Comparison of ENCODE assay signal across 21 cellular contexts in the genomic region with DNA sequence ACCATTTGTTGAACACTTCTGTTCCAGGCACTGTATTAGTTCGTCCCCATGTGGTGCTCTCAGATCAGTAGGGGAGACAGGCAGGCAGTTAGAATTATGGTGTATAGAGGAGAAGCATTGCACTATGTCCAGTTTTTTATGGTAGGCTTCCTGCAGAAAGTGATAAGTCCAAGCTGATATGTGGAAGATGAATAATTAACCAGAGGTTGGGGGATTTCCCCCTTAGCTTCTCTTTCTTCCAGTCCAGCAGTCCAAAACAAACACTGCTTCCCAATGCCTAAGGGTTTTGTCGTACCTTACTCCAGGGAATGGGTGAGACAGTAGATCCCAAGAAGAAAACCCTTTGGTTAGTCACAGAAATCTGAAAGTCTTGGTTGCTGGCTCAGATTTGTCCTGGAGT.
"Had no signal": no experiment of that assay in that cellular context is flagged by ENCODE, and none has a peak within 500 bp of the region (broad histone marks: within the 10 kb centered on the region; RNA-seq: fewer than 3 reads in every experiment).

No MANE protein-coding gene starts in this region.

- FAIRE-seq: frontal cortex, islet of Langerhans had no signal

- H3K27me3 Mint-ChIP-seq: activated CD4-positive, alpha-beta memory T cell treated with anti-CD3 and anti-CD28 coated beads, Interleukin-2, amount 10 ng/mL, durations not matched to agents 7 days and 5 days; activated CD4-positive, alpha-beta T cell treated with anti-CD3 and anti-CD28 coated beads, Interleukin-2, amount 10 ng/mL, durations not matched to agents 24 days and 14 days; naive thymus-derived CD8-positive, alpha-beta T cell had no signal

- H3K4me2 ChIP-seq: neural progenitor cell had no signal

- H3K4me3 Mint-ChIP-seq: activated CD4-positive, alpha-beta memory T cell treated with anti-CD3 and anti-CD28 coated beads, Interleukin-2, amount 10 ng/mL, durations not matched to agents 7 days and 5 days; activated CD4-positive, alpha-beta T cell treated with anti-CD3 and anti-CD28 coated beads, Interleukin-2, amount 10 ng/mL, durations not matched to agents 24 days and 14 days; activated T-helper 1 cell treated with anti-CD3 and anti-CD28 coated beads, Interleukin-12 subunit alpha, Interleukin-12 subunit beta, Interleukin-2, Interleukin-4 antibody, amounts not matched to agents 30 ng/mL and 10 ng/mL and 1 ng/mL, durations not matched to agents 14 hours and 24 hours and 36 hours; naive thymus-derived CD8-positive, alpha-beta T cell; neural progenitor cell; T-helper 1 cell treated with Interleukin-12 subunit alpha and Interleukin-12 subunit beta and Interleukin-4 antibody, amounts not matched to agents 30 μg/mL and 1 μg/mL, for 36 hours had no signal

- H3K9me3 ChIP-seq: left lung, prostate gland, right atrium auricular region, upper lobe of left lung had no signal

- H3K4me1 Mint-ChIP-seq: neural progenitor cell had no signal

- H3K4me1 ChIP-seq: left lung, neural progenitor cell, prostate gland, right atrium auricular region, upper lobe of left lung had no signal

- ATAC-seq: activated naive CD4-positive, alpha-beta T cell treated with anti-CD3 and anti-CD28 coated beads, Interleukin-2, amount 50 U/mL, for 72 hours; esophagus mucosa; left lung; naive thymus-derived CD8-positive, alpha-beta T cell; stimulated activated naive CD8-positive, alpha-beta T cell treated with anti-CD3 and anti-CD28 coated beads, Interleukin-15, Interleukin-2, amounts not matched to agents 100 U/mL and 50 U/mL, for 24 hours had no signal

- H3K9ac ChIP-seq: neural progenitor cell had no signal

- H3K36me3 Mint-ChIP-seq: activated naive CD4-positive, alpha-beta T cell treated with anti-CD3 and anti-CD28 coated beads, Interleukin-2, amount 50 U/mL, for 72 hours had no signal

- H3K36me3 ChIP-seq: neural progenitor cell, prostate gland, right atrium auricular region had no signal

- H3K27ac Mint-ChIP-seq: activated CD4-positive, alpha-beta memory T cell treated with anti-CD3 and anti-CD28 coated beads, Interleukin-2, amount 10 ng/mL, durations not matched to agents 7 days and 5 days; activated CD4-positive, alpha-beta T cell treated with anti-CD3 and anti-CD28 coated beads, Interleukin-2, amount 10 ng/mL, durations not matched to agents 24 days and 14 days; activated naive CD4-positive, alpha-beta T cell treated with anti-CD3 and anti-CD28 coated beads, Interleukin-2, amount 50 U/mL, for 72 hours; activated T-helper 1 cell treated with anti-CD3 and anti-CD28 coated beads, Interleukin-12 subunit alpha, Interleukin-12 subunit beta, Interleukin-2, Interleukin-4 antibody, amounts not matched to agents 30 ng/mL and 10 ng/mL and 1 ng/mL, durations not matched to agents 14 hours and 24 hours and 36 hours; naive thymus-derived CD8-positive, alpha-beta T cell; neural progenitor cell; T-helper 1 cell treated with Interleukin-12 subunit alpha and Interleukin-12 subunit beta and Interleukin-4 antibody, amounts not matched to agents 30 μg/mL and 1 μg/mL, for 36 hours had no signal

- DNase-seq: activated CD4-positive, alpha-beta memory T cell treated with anti-CD3 and anti-CD28 coated beads, Interleukin-2, amount 10 ng/mL, durations not matched to agents 7 days and 5 days; activated CD4-positive, alpha-beta T cell treated with anti-CD3 and anti-CD28 coated beads, Interleukin-2, amount 10 ng/mL, durations not matched to agents 24 days and 14 days; activated CD4-positive, CD25-positive, alpha-beta regulatory T cell; aorta; central memory CD4-positive, alpha-beta T cell; effector memory CD4-positive, alpha-beta T cell; left lung; naive thymus-derived CD8-positive, alpha-beta T cell; stimulated activated CD4-positive, alpha-beta T cell treated with anti-CD3 and anti-CD28 coated beads, Interleukin-12 subunit alpha, Interleukin-12 subunit beta, amount 100 ng/mL, for 4 hours; stimulated activated CD4-positive, alpha-beta T cell treated with anti-CD3 and anti-CD28 coated beads, Interleukin-4, amount 100 ng/mL, for 4 hours; stimulated activated naive CD8-positive, alpha-beta T cell treated with anti-CD3 and anti-CD28 coated beads, Interleukin-15, Interleukin-2, amounts not matched to agents 100 U/mL and 50 U/mL, for 24 hours; upper lobe of left lung had no signal

- H2AFZ ChIP-seq: neural progenitor cell had no signal

- H3K27me3 ChIP-seq: left lung, neural progenitor cell, right atrium auricular region, upper lobe of left lung had no signal

- H3K9me3 Mint-ChIP-seq: activated CD4-positive, alpha-beta memory T cell treated with anti-CD3 and anti-CD28 coated beads, Interleukin-2, amount 10 ng/mL, durations not matched to agents 7 days and 5 days; activated CD4-positive, alpha-beta T cell treated with anti-CD3 and anti-CD28 coated beads, Interleukin-2, amount 10 ng/mL, durations not matched to agents 24 days and 14 days; activated naive CD4-positive, alpha-beta T cell treated with anti-CD3 and anti-CD28 coated beads, Interleukin-2, amount 50 U/mL, for 72 hours; activated T-helper 1 cell treated with anti-CD3 and anti-CD28 coated beads, Interleukin-12 subunit alpha, Interleukin-12 subunit beta, Interleukin-2, Interleukin-4 antibody, amounts not matched to agents 30 ng/mL and 10 ng/mL and 1 ng/mL, durations not matched to agents 14 hours and 24 hours and 36 hours; naive thymus-derived CD8-positive, alpha-beta T cell; neural progenitor cell; T-helper 1 cell treated with Interleukin-12 subunit alpha and Interleukin-12 subunit beta and Interleukin-4 antibody, amounts not matched to agents 30 μg/mL and 1 μg/mL, for 36 hours had no signal

- H3K4me3 ChIP-seq: left lung, neural progenitor cell, prostate gland, right atrium auricular region, upper lobe of left lung had no signal

- H3K27ac ChIP-seq: left lung, neural progenitor cell, prostate gland, right atrium auricular region, upper lobe of left lung had no signal
